In the genomic region with DNA sequence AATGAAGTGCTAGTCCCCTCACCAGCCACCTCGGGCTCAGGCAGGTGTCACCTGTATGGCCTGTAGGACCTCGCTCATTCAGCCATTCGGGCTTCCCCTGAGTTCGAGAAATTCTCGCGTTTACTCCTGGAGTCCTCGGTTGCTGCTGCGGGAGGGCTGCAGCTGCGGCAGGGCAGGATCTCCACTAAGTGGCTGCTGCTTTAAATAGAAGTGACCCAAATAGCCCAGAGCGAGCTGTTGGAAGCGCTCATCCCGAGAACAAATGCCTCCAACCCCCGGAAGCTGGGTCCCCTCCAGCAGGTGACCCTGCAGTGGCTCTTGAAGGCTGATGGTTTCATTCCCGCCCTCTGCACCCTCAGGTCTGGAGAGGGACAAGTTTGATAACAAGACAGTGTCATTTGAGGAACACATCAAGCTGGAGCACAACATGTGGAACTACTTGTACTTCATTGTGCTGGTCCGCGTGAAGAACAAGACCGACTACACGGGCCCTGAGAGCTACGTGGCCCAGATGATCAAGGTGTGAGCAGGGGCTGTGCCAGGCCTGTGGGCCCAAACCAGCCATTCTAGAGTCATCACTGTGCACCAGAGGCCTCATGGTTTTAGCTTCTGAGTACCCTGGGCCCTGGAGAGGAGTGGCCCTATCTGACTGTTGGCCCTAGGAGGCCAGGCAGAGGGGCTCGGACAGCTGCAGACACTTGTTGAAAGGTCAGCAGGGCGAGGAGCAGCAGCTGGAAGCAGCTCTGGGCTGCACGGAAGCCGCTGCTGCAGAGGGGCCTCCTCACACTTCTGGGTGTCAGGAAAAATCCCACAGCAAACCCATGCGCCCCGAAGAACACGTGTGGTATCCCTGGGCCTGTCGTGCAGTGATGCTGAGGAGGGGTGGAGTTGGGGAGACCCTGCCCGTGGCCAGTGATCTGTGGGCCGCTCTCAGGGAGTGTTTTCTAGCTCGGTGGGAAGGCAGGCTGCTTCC, we compare ENCODE assay signal across 8 cellular contexts. TPM values are rescaled to one million over a fixed set of nuclear protein-coding genes. Genes with fewer than 3 reads are reported as not detected.
DNase-seq lines count a peak whose midpoint lies in the region; ATAC-seq, FAIRE-seq and TF ChIP-seq lines count a peak whose summit lies in the region.

No MANE protein-coding gene starts in this region.

- H3K9me3 Mint-ChIP-seq in IgD-negative memory B cell (no peaks in the 10 kb centered on the region), natural killer cell (no peaks in the 10 kb centered on the region)

- H3K9me3 ChIP-seq in BLaER1 treated with 17β-estradiol and CSF1 and Interleukin-3, amounts not matched to agents 10 nM and 100 nM (replicated peaks in 1 of 11): no peaks in the 10 kb centered on the region

- no peak for FAIRE-seq in D721Med (lab: Jason Lieb, UNC)

- H3K4me1 Mint-ChIP-seq in IgD-negative memory B cell (peaks cover 30 to 45% (median 41%) of the 10 kb centered on the region in 3 donors), natural killer cell (peaks cover 27 to 31% of the 10 kb centered on the region in 2 donors)

- H3K4me3 ChIP-seq in BLaER1 treated with 17β-estradiol and CSF1 and Interleukin-3, amounts not matched to agents 10 nM and 100 nM: peak overlapping the region in 8 of 10 experiments; percentile 22 to 50 (median 43); a peak in 13 of 20 replicates
- no peak overlapping the region for H3K4me3 ChIP-seq in coronary artery

- no peak for ATAC-seq in natural killer cell

- H3K36me3 Mint-ChIP-seq in IgD-negative memory B cell (peaks cover 14% of the 10 kb centered on the region), natural killer cell (peaks cover 6% of the 10 kb centered on the region)

- peaks cover 0 to 55% (median 0%) of the 10 kb centered on the region in 11 experiments; a peak in 5 of 22 replicates for H4K20me1 ChIP-seq in BLaER1 treated with 17β-estradiol and CSF1 and Interleukin-3, amounts not matched to agents 10 nM and 100 nM

- H3K27ac Mint-ChIP-seq in IgD-negative memory B cell: peak overlapping the region; percentile 93 to 96 (median 94)
- peak overlapping the region; percentile 96 to 98 for H3K27ac Mint-ChIP-seq in natural killer cell

- H3K9ac ChIP-seq in BLaER1 treated with 17β-estradiol and CSF1 and Interleukin-3, amounts not matched to agents 10 nM and 100 nM: peak overlapping the region; percentile 3 to 83 (median 63); a peak in 20 of 22 replicates

- H3K27ac ChIP-seq in BLaER1 treated with 17β-estradiol and CSF1 and Interleukin-3, amounts not matched to agents 10 nM and 100 nM: peak overlapping the region; percentile 38 to 93 (median 76); a peak in 21 of 22 replicates
- peak overlapping the region in 1 of 2 donors; percentile 72 for H3K27ac ChIP-seq in coronary artery

- peak overlapping the region; percentile 74 to 99 (median 94) for H3K4me2 ChIP-seq in BLaER1 treated with 17β-estradiol and CSF1 and Interleukin-3, amounts not matched to agents 10 nM and 100 nM

- no peaks in the 10 kb centered on the region for H3K27me3 ChIP-seq in BLaER1 treated with 17β-estradiol and CSF1 and Interleukin-3, amounts not matched to agents 10 nM and 100 nM

- peaks cover 5 to 55% (median 43%) of the 10 kb centered on the region in 11 experiments; a peak in 21 of 22 replicates for H3K36me3 ChIP-seq in BLaER1 treated with 17β-estradiol and CSF1 and Interleukin-3, amounts not matched to agents 10 nM and 100 nM

- TF ChIP-seq CTCF in natural killer cell (IDR thresholded peaks at IDR 0.05) (no peak), coronary artery (IDR thresholded peaks at IDR 0.05) (no peak), D721Med (IDR thresholded peaks at IDR 0.05; ENCODE audit: insufficient read depth, missing control alignments) (no peak)

- peaks cover 66 to 91% (median 82%) of the 10 kb centered on the region in 10 experiments for H3K4me1 ChIP-seq in BLaER1 treated with 17β-estradiol and CSF1 and Interleukin-3, amounts not matched to agents 10 nM and 100 nM

- H3K4me3 Mint-ChIP-seq in IgD-negative memory B cell (peak overlapping the region in 3 of 4 donors; percentile 48 to 85 (median 73)), natural killer cell (peak overlapping the region; percentile 71)

- intact Hi-C loops in natural killer cell (cut with micrococcal nuclease): no loop called here

- DNase-seq in cerebellar cortex (ENCODE audit: low spot score) (peak; percentile 44), natural killer cell (no peak), coronary artery (ENCODE audit: low spot score) (no peak), AG08396 (ENCODE audit: low spot score) (no peak), D721Med (ENCODE audit: insufficient read length, low spot score) (no peak), kidney glomerular epithelial cell (lab: John Stamatoyannopoulos, UW) (no peak)

- H3K27me3 Mint-ChIP-seq in IgD-negative memory B cell (no peaks in the 10 kb centered on the region), natural killer cell (ENCODE audit: low read depth in 2 of 2) (no peaks in the 10 kb centered on the region)

RNA-seq across cellular contexts. Expression of a gene that starts 18.0 kb away (rescaled TPM):
- 45.2 TPM for polyA plus RNA-seq in IgD-negative memory B cell
- 10 to 100 TPM; 15.8 to 19.6 (median 16.5) TPM for total RNA-seq in natural killer cell

RNA-seq across cellular contexts. Expression of a gene that starts 53.2 kb away (rescaled TPM):
- not detected for polyA plus RNA-seq in IgD-negative memory B cell
- not detected for total RNA-seq in natural killer cell
